In the genomic region with DNA sequence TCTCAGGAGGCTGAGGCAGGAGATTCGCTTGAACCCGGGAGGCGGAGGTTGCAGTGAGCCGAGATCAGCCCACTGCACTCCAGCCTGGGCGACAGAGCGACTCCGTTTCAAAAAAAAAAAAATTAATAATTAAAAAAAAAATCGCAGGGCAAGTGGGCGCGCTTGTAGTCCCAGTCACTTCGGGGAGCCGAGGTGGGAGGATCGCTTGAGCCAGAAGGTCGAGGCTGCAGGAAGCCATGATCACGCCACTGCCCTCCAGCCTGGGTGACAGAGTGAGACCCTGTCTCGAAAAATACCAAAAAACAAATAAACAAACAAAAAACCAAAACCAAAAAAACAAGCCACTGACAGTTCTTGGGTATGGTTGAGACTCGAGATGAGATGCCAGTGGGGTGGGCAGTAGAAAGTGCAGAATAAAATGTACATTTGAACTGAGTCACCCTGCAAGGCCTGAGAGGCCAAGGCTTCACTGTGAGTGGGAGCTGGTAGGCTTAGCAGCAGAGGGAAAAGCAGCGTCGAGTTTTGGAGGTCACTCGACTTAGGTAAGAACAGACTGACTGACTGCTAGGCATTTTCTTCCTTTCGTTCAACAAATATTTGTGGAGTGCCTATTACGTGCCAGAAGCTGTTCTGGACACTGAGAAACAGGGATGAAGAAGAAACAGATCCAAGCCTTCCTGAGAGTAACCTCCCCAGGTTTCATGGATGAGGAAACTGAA, we compare ENCODE assay signal across 8 cellular contexts. TPM values are rescaled to one million over a fixed set of nuclear protein-coding genes. Genes with fewer than 3 reads are reported as not detected.
A peak's percentile ranks its signal among the peaks of the same experiment; 100 is the strongest.
DNase-seq lines count a peak whose midpoint lies in the region; ATAC-seq lines count a peak whose summit lies in the region.

No MANE protein-coding gene starts in this region.

- H3K23ac ChIP-seq in trophoblast cell (ENCODE audit: low read length) = no peak overlapping the region

- no peaks in the 10 kb centered on the region for H3K27me3 ChIP-seq in trophoblast cell (ENCODE audit: insufficient read depth, low read length)

- no peak overlapping the region for H3K4ac ChIP-seq in trophoblast cell (ENCODE audit: low read depth, low read length)

- H3K36me3 ChIP-seq in SK-N-MC (ENCODE audit: insufficient read depth, low read length) (peaks cover 26% of the 10 kb centered on the region), trophoblast cell (ENCODE audit: control insufficient read depth in 1 of 2, insufficient read depth in 2 of 2, low read length in 2 of 2) (peaks cover 7 to 9% of the 10 kb centered on the region in 2 experiments)

- H2AK5ac ChIP-seq in trophoblast cell (ENCODE audit: low read length) = no peak overlapping the region

- H2BK120ac ChIP-seq in trophoblast cell (ENCODE audit: insufficient read depth, low read length, poor library complexity) = no peak overlapping the region

- H2BK5ac ChIP-seq in trophoblast cell (ENCODE audit: low read depth, low read length, poor library complexity) = no peak overlapping the region

- H3K27ac ChIP-seq in SK-N-MC (peak overlapping the region; percentile 80), epithelial cell of prostate (peak overlapping the region; percentile 90), trophoblast cell (ENCODE audit: low read depth, low read length) (no peak overlapping the region)

- peak overlapping the region; percentile 50 for H2AFZ ChIP-seq in trophoblast cell (ENCODE audit: insufficient read depth, low read length, poor library complexity)

- peak overlapping the region; percentile 16 for H4K91ac ChIP-seq in trophoblast cell (ENCODE audit: low read depth, low read length)

- WGBS in trophoblast cell (ENCODE audit: extremely low coverage, insufficient coverage, insufficient read length) = no CpG with 5 or more reads among the region's 22 CpGs

- H3K4me2 ChIP-seq in trophoblast cell (ENCODE audit: low read length) = peak overlapping the region; percentile 64

- H3K9ac ChIP-seq in SK-N-MC (ENCODE audit: insufficient read length) (peak overlapping the region; percentile 76), trophoblast cell (ENCODE audit: low read length) (no peak overlapping the region)

- no peak overlapping the region for H3K18ac ChIP-seq in trophoblast cell (ENCODE audit: low read length)

- H3K79me2 ChIP-seq in trophoblast cell (ENCODE audit: control insufficient read depth, insufficient read depth, low read length, poor library complexity) = peaks cover 7% of the 10 kb centered on the region

- peaks cover 0 to 8% of the 10 kb centered on the region in 2 experiments for H3K4me1 ChIP-seq in trophoblast cell (ENCODE audit: control insufficient read depth in 1 of 2, insufficient read depth in 2 of 2, low read length in 2 of 2)

- H2BK12ac ChIP-seq in trophoblast cell (ENCODE audit: low read length) = no peak overlapping the region

- no peak overlapping the region for H3K14ac ChIP-seq in trophoblast cell (ENCODE audit: low read length)

- H3K79me1 ChIP-seq in trophoblast cell (ENCODE audit: low read length) = peaks cover 7% of the 10 kb centered on the region

- DNase-seq in activated CD8-positive, alpha-beta memory T cell treated with anti-CD3 and anti-CD28 coated beads, Interleukin-2, amount 50 U/mL, for 4 hours = peak; percentile 20
- no peak for DNase-seq in activated CD8-positive, alpha-beta memory T cell treated with anti-CD3 and anti-CD28 coated beads, Interleukin-2, amount 50 U/mL, for 48 hours
- no peak for DNase-seq in SK-N-MC (ENCODE audit: low read depth, low spot score)
- DNase-seq in epithelial cell of prostate (ENCODE audit: low read depth, low spot score) = no peak
- no peak for DNase-seq in trophoblast cell
- DNase-seq in NCI-H1105 (lab: John Stamatoyannopoulos, UW) = no peak
- no peak for DNase-seq in AG20443 (ENCODE audit: low spot score)

- H3K4me3 ChIP-seq in SK-N-MC (peak overlapping the region; percentile 99), trophoblast cell (ENCODE audit: low read depth, low read length) (peak overlapping the region; percentile 78)

- H4K12ac ChIP-seq in trophoblast cell (ENCODE audit: low read depth, low read length) = no peak overlapping the region

- H4K8ac ChIP-seq in trophoblast cell (ENCODE audit: low read depth, low read length) = peak overlapping the region; percentile 54

- ATAC-seq in GM21737 (IDR thresholded peaks at IDR 0.05; ENCODE audit: unreplicated experiment) = no peak

- H3K9me3 ChIP-seq in SK-N-MC (ENCODE audit: low read depth, low read length) (no peaks in the 10 kb centered on the region), trophoblast cell (ENCODE audit: insufficient read depth, low read depth, low read length) (no peaks in the 10 kb centered on the region)

RNA-seq across cellular contexts. Expression of gene LDHA, which starts 0.6 kb away (rescaled TPM):
- 561 and 571 TPM in 2 replicates for polyA plus RNA-seq in trophoblast cell (2013)

RNA-seq across cellular contexts. Expression of gene LDHC, which starts 18.4 kb away (rescaled TPM):
- polyA plus RNA-seq in trophoblast cell (2013) = 0.11 and 0.15 TPM in 2 replicates
